Comparison of ENCODE assay signal across 24 cellular contexts in genomic region chr10:131474426-131474825, GRCh38.
"Had no signal": no experiment of that assay in that cellular context is flagged by ENCODE, and none has a peak within 500 bp of the region (broad histone marks: within the 10 kb centered on the region; RNA-seq: fewer than 3 reads in every experiment).

No MANE protein-coding gene starts in this region.

- H3K4me1 ChIP-seq: esophagus squamous epithelium had no signal

- H3K36me3 ChIP-seq: brain microvascular endothelial cell, esophagus squamous epithelium had no signal

- H3K27ac ChIP-seq: brain microvascular endothelial cell, esophagus squamous epithelium had no signal

- DNase-seq: activated CD4-positive, alpha-beta T cell treated with anti-CD3 and anti-CD28 coated beads for 4 hours; activated CD4-positive, alpha-beta T cell treated with anti-CD3 and anti-CD28 coated beads, Interleukin-2, amount 10 ng/mL, durations not matched to agents 7 days and 5 days; activated CD4-positive, alpha-beta T cell treated with anti-CD3 and anti-CD28 coated beads, Interleukin-2, amount 50 U/mL, for 48 hours; activated CD4-positive, CD25-positive, alpha-beta regulatory T cell; activated CD4-positive, CD25-positive, alpha-beta regulatory T cell treated with anti-CD3 and anti-CD28 coated beads, Interleukin-2, amount 50 U/mL, for 72 hours; activated CD8-positive, alpha-beta memory T cell treated with anti-CD3 and anti-CD28 coated beads for 24 hours; activated CD8-positive, alpha-beta T cell treated with anti-CD3 and anti-CD28 coated beads for 36 hours; activated effector memory CD4-positive, alpha-beta T cell treated with Interleukin-2 at 50 U/mL for 16 hours; activated gamma-delta T cell treated with Interleukin-2 at 50 U/mL for 16 hours; activated naive CD4-positive, alpha-beta T cell treated with anti-CD3 and anti-CD28 coated beads, Interleukin-2, amount 50 U/mL, for 16 hours; activated naive CD4-positive, alpha-beta T cell treated with Interleukin-2 at 50 U/mL for 16 hours; activated T-cell treated with anti-CD3 and anti-CD28 coated beads, Interleukin-2, amount 50 U/mL, for 4 hours; amniotic stem cell; anterior cingulate cortex; brain microvascular endothelial cell; cortex of kidney; dermis blood vessel endothelial cell; effector CD4-positive, alpha-beta T cell; effector memory CD8-positive, alpha-beta T cell; erythroblast; esophagus squamous epithelium; foreskin fibroblast; T-helper 1 cell; T-helper 17 cell had no signal

- H3K9me3 ChIP-seq: esophagus squamous epithelium had no signal

- H3K4me3 ChIP-seq: esophagus squamous epithelium had no signal

- H3K27me3 ChIP-seq: brain microvascular endothelial cell had no signal
